In the genomic region with DNA sequence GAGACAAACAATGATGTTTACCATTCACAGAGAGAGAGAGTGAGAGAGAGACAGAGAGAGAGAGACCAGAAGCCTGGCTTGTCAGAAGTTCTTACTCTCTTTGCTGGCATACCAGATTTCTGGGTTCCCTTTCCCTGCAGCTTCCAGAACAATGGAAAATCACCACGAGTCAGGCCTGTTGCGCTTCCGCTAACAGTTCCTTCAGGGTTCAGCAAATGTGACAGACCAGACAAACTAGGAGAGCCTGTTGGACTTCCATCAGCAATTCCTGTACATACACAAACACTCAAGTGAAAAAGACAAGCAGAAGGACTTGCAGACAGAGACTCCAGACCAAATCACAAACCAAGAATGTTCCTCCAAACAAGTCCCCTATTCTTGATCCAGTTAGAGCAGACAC, we compare ENCODE assay signal across 11 cellular contexts. TPM values are rescaled to one million over a fixed set of nuclear protein-coding genes. Genes with fewer than 3 reads are reported as not detected.
"Had no signal": no experiment of that assay in that cellular context is flagged by ENCODE, and none has a peak within 500 bp of the region (broad histone marks: within the 10 kb centered on the region; RNA-seq: fewer than 3 reads in every experiment).

No MANE protein-coding gene starts in this region.

RNA-seq across cellular contexts. Expression of a gene that starts 6.1 kb away (rescaled TPM):
- total RNA-seq: chondrocyte, dermis microvascular lymphatic vessel endothelial cell, endodermal cell, epithelial cell of proximal tubule, glomerular endothelial cell, kidney, left lobe of liver, myocyte had no signal
- polyA plus RNA-seq: immature natural killer cell had no signal

RNA-seq across cellular contexts. Expression of a gene that starts 7.3 kb away (rescaled TPM):
- total RNA-seq: chondrocyte, dermis microvascular lymphatic vessel endothelial cell, endodermal cell, epithelial cell of proximal tubule, gastrocnemius medialis, glomerular endothelial cell, kidney, left lobe of liver, left ventricle myocardium inferior, myocyte had no signal
- polyA plus RNA-seq: immature natural killer cell had no signal

RNA-seq across cellular contexts. Expression of a gene that starts 21.4 kb away (rescaled TPM):
- total RNA-seq: chondrocyte, left lobe of liver, left ventricle myocardium inferior, myocyte had no signal
- polyA plus RNA-seq: immature natural killer cell had no signal
